ENCODE assay signal across 10 cellular contexts in the genomic region with DNA sequence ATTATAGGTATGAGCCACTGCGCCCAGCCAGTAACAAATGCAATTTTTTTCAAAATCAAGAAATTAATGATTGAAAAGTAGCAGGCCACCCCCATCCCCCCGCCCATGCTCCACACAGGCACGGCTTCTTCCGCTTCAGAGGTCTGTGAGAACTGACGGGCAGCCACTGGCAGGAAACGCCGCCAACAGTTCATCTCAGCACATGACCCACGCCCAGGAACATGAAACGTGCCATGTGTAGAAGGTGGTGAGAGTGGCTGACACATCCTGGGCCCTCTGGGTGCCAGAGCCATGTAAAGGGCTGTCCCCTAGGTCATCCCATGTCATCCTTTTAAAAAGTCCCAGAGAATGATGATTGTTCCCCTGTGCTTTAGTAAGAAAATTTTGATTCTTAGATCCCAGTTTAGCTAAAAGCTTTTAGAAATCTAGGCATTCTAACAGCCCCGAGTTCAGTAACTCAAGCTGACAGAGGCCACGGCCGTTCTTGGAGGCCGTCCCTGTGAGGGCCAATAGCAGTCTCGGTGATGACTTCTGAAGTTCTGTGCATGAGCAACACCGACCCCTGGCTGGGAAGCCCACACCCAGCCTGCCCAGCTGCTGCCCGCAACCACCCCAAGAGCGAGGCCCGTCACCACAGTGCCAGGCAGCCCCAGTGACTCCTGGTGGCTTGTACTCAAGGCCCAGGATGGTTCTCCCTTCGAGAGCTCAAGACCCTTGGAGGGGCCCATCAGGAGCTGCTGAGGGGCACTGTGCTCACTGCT. TPM values are rescaled to one million over a fixed set of nuclear protein-coding genes. Genes with fewer than 3 reads are reported as not detected.
DNase-seq lines count a peak whose midpoint lies in the region; ATAC-seq and TF ChIP-seq lines count a peak whose summit lies in the region.
"Had no signal": no experiment of that assay in that cellular context is flagged by ENCODE, and none has a peak within 500 bp of the region (broad histone marks: within the 10 kb centered on the region; RNA-seq: fewer than 3 reads in every experiment).

No MANE protein-coding gene starts in this region.

- H3K4me1 ChIP-seq in spleen, result peaks cover 0 to 22% (median 12%) of the 10 kb centered on the region in 6 donors

- H3K36me3 ChIP-seq in spleen, result peaks cover 4 to 97% (median 67%) of the 10 kb centered on the region in 6 donors

- H3K4me3 ChIP-seq in spleen, result no peak overlapping the region
- H3K4me3 ChIP-seq: coronary artery had no signal

- intact Hi-C loops in spleen (cut with DNase I; ENCODE audit: low total_unique reads) (no loop called here), cardiac septum (cut with DNase I) (no loop called here)

- no peaks in the 10 kb centered on the region for H3K9me3 ChIP-seq in spleen

- H3K36me3 Mint-ChIP-seq in activated T-cell treated with anti-CD3 and anti-CD28 coated beads, Interleukin-2, amount 50 U/mL, for 72 hours (ENCODE audit: insufficient read depth in 2 of 2), result peaks cover 3 to 12% of the 10 kb centered on the region in 2 donors

- H3K27me3 Mint-ChIP-seq in activated T-cell treated with anti-CD3 and anti-CD28 coated beads, Interleukin-2, amount 50 U/mL, for 72 hours (ENCODE audit: low read depth), result no peaks in the 10 kb centered on the region

- H3K4me3 Mint-ChIP-seq in activated T-cell treated with anti-CD3 and anti-CD28 coated beads, Interleukin-2, amount 50 U/mL, for 72 hours, result peak overlapping the region in 1 of 2 donors; percentile 20

- H3K27ac Mint-ChIP-seq in activated T-cell treated with anti-CD3 and anti-CD28 coated beads, Interleukin-2, amount 50 U/mL, for 72 hours, result no peak overlapping the region

- no peaks in the 10 kb centered on the region for H3K9me3 Mint-ChIP-seq in activated T-cell treated with anti-CD3 and anti-CD28 coated beads, Interleukin-2, amount 50 U/mL, for 72 hours

- TF ChIP-seq CTCF in spleen (IDR thresholded peaks at IDR 0.05 in 8 of 11, conservative IDR thresholded peaks at IDR 0.05 in 3 of 11), result no peak

- no peak for TF ChIP-seq POLR2A in spleen (IDR thresholded peaks at IDR 0.05)

- peak; percentile 85 to 90 for ATAC-seq in activated T-cell treated with anti-CD3 and anti-CD28 coated beads, Interleukin-2, amount 50 U/mL, for 72 hours (replicated peaks in 1 of 2)

- H3K27ac ChIP-seq in spleen, result peak overlapping the region in 6 of 8 donors; percentile 7 to 77 (median 58)
- H3K27ac ChIP-seq: coronary artery had no signal

- peaks cover 30% of the 10 kb centered on the region for H3K4me1 Mint-ChIP-seq in activated T-cell treated with anti-CD3 and anti-CD28 coated beads, Interleukin-2, amount 50 U/mL, for 72 hours (ENCODE audit: low read depth)

- no peaks in the 10 kb centered on the region for H3K27me3 ChIP-seq in spleen (replicated peaks in 1 of 7)

- peak in 3 of 5 experiments; percentile 26 to 94 (median 57) for DNase-seq in T-helper 2 cell
- peak; percentile 48 to 59 for DNase-seq in activated T-cell treated with anti-CD3 and anti-CD28 coated beads, Interleukin-2, amount 50 U/mL, for 72 hours
- peak; percentile 84 for DNase-seq in spleen
- peak; percentile 32 for DNase-seq in stimulated activated naive CD4-positive, alpha-beta T cell treated with Interleukin-2 at 50 U/mL for 16 hours (lab: John Stamatoyannopoulos, UW)
- DNase-seq in NCI-H2029 treated with DMSO at 0.1 percent for 48 hours (lab: John Stamatoyannopoulos, UW), result no peak
- DNase-seq in cardiac septum (ENCODE audit: low spot score), result no peak
- no peak for DNase-seq in AG08396 (ENCODE audit: low spot score)
- DNase-seq in NCI-H345 treated with DMSO at 0.1 percent for 48 hours (lab: John Stamatoyannopoulos, UW; ENCODE audit: unreplicated experiment), result no peak
- DNase-seq: GDM1 had no signal

- 52 to 80% (median 72%) methylated on average over 11 to 19 of the region's 19 CpGs for WGBS in spleen, 5 donors

RNA-seq across cellular contexts. Expression of gene KLHDC4, which starts 52.1 kb away (rescaled TPM):
- total RNA-seq in activated T-cell treated with anti-CD3 and anti-CD28 coated beads, Interleukin-2, amount 50 U/mL, for 72 hours, result 100 to 1,000 TPM in 1 of 2 donors, 10 to 100 TPM in 1; 85.5 to 108 TPM
- 10 to 100 TPM; 46.7 to 91.7 (median 58.4) TPM for total RNA-seq in spleen
- polyA plus RNA-seq in spleen, result 10 to 100 TPM; 30.2 to 58.0 (median 55.4) TPM
- total RNA-seq in cardiac septum, result 12.6 TPM

Comparison
In these comparisons a context has a peak if more than half of its experiments do, and no peak if none do; other contexts are left out.
1. DNase-seq: peak in T-helper 2 cell (3 of 5), activated T-cell treated with anti-CD3 and anti-CD28 coated beads, Interleukin-2, amount 50 U/mL, for 72 hours (2 of 2), spleen (single experiment) and stimulated activated naive CD4-positive, alpha-beta T cell treated with Interleukin-2 at 50 U/mL for 16 hours (single experiment); none in NCI-H2029 treated with DMSO at 0.1 percent for 48 hours (single experiment), cardiac septum (single experiment), AG08396 (single experiment) and NCI-H345 treated with DMSO at 0.1 percent for 48 hours (single experiment).